10 cellular contexts compared by ENCODE assay signal in the genomic region with DNA sequence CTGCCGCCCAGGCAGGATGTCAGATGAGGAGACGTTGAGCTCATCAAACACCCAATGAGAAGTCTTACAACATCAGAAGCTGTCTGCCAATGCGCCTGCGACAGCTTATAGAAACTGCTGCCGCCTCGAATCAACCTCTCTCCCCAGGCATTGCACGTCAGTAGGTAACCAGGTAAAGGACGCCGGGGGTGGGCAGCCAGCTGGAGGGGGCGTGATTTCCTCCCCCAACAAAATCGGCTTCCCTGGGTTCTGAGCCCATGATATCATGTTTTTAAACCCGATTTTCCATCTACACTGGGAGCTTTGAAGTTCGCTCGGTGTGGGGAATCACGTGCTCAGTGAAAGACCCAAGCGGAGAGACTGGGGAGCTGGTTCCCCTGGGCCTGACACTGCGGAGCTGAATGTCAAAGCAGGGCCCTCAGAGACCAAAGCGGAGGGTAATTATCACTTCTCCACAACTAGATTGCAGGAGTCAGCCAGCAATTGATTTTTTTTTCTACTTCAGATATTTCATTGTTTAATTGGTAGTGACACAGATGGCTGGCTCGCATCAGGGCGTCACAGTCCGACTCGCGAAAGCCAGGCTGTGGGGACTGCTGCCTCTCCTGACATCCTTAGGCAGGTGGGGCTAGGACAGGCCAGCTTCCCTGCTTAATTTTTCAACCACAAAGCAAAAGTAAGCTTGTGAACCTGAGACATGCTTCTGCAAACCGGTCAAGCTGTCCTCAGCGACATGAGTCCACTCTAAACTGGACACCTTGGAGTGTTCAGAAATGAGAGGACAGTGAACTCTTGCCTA. TPM values are rescaled to one million over a fixed set of nuclear protein-coding genes. Genes with fewer than 3 reads are reported as not detected.
DNase-seq lines count a peak whose midpoint lies in the region; ATAC-seq and TF ChIP-seq lines count a peak whose summit lies in the region.
"Had no signal": no experiment of that assay in that cellular context is flagged by ENCODE, and none has a peak within 500 bp of the region (broad histone marks: within the 10 kb centered on the region; RNA-seq: fewer than 3 reads in every experiment).

No MANE protein-coding gene starts in this region.

- no peak overlapping the region for H2AFZ ChIP-seq in H9 (ENCODE audit: low read length)

- H3K18ac ChIP-seq in H9 (ENCODE audit: insufficient read length, low read depth, low read length), result no peak overlapping the region

- peaks cover 6% of the 10 kb centered on the region for H3K4me1 ChIP-seq in H9 (ENCODE audit: insufficient read depth, low read length)

- H4K20me1 ChIP-seq in H9 (ENCODE audit: control insufficient read depth, insufficient read depth, insufficient read length), result peaks cover 5% of the 10 kb centered on the region

- H3K56ac ChIP-seq in H9 (ENCODE audit: insufficient read length, low read depth, low read length), result no peak overlapping the region

- no peak overlapping the region for H3K27ac ChIP-seq in H9 (ENCODE audit: insufficient read length, low read depth, low read length)
- H3K27ac ChIP-seq: left lung had no signal

- H3K9ac ChIP-seq in H9 (ENCODE audit: extremely low read depth, insufficient read length, low read length), result no peak overlapping the region

- H3K79me1 ChIP-seq in H9 (ENCODE audit: insufficient read depth, low read depth, low read length, poor library complexity, severe bottlenecking), result peaks cover 7% of the 10 kb centered on the region

- no peak overlapping the region for H3K14ac ChIP-seq in H9 (ENCODE audit: insufficient read depth, low read length)

- intact Hi-C loops in natural killer cell (cut with micrococcal nuclease), result no loop called here

- H3K4me2 ChIP-seq in H9 (ENCODE audit: insufficient read depth, insufficient read length, low read length), result peak overlapping the region; percentile 4

- peaks cover 31 to 39% of the 10 kb centered on the region in 2 experiments for H3K4me1 Mint-ChIP-seq in H9
- peaks cover 14% of the 10 kb centered on the region for H3K4me1 Mint-ChIP-seq in activated naive CD4-positive, alpha-beta T cell treated with anti-CD3 and anti-CD28 coated beads, Interleukin-2, amount 50 U/mL, for 24 hours
- H3K4me1 Mint-ChIP-seq in natural killer cell, result peaks cover 19 to 29% of the 10 kb centered on the region in 2 donors

- no peak overlapping the region for H2BK12ac ChIP-seq in H9 (ENCODE audit: insufficient read length, low read depth, low read length)

- H3K27ac Mint-ChIP-seq in H9 (peak overlapping the region; percentile 31 to 90 (median 88); a peak in 1 of 7 replicates), natural killer cell (no peak overlapping the region)
- peak overlapping the region; percentile 41 for H3K27ac Mint-ChIP-seq in activated naive CD4-positive, alpha-beta T cell treated with anti-CD3 and anti-CD28 coated beads, Interleukin-2, amount 50 U/mL, for 24 hours
- H3K27ac Mint-ChIP-seq: activated T-helper 2 cell treated with anti-CD3 and anti-CD28 coated beads, Interferon-gamma antibody, Interleukin-2, Interleukin-4, amounts not matched to agents 10 μg/mL and 5 μg/mL and 100 μg/mL, durations not matched to agents 14 hours and 24 hours and 36 hours had no signal

- H3K23ac ChIP-seq in H9 (ENCODE audit: insufficient read length, low read depth, low read length), result no peak overlapping the region

- no peak overlapping the region for H2AK5ac ChIP-seq in H9 (ENCODE audit: insufficient read length, low read length)

- H2BK20ac ChIP-seq in H9 (ENCODE audit: low read depth, low read length, poor library complexity, severe bottlenecking), result no peak overlapping the region

- no peak overlapping the region for H4K91ac ChIP-seq in H9 (ENCODE audit: insufficient read length, low read depth, low read length)

- H3K36me3 Mint-ChIP-seq in H9 (ENCODE audit: insufficient read depth in 1 of 3, low read depth in 3 of 3) (peaks cover 0 to 6% (median 5%) of the 10 kb centered on the region in 3 experiments; a peak in 5 of 7 replicates), natural killer cell (no peaks in the 10 kb centered on the region)
- no peaks in the 10 kb centered on the region for H3K36me3 Mint-ChIP-seq in activated naive CD4-positive, alpha-beta T cell treated with anti-CD3 and anti-CD28 coated beads, Interleukin-2, amount 50 U/mL, for 24 hours

- peaks cover 4% of the 10 kb centered on the region for H3K23me2 ChIP-seq in H9 (ENCODE audit: insufficient read length, low read depth, low read length, poor library complexity, severe bottlenecking)

- no peak for TF ChIP-seq CTCF in H9 (conservative IDR thresholded peaks at IDR 0.05)
- TF ChIP-seq CTCF in natural killer cell (IDR thresholded peaks at IDR 0.05), result no peak

- H3K9me3 ChIP-seq in H9 (ENCODE audit: control insufficient read depth, low read depth, low read length), result no peaks in the 10 kb centered on the region
- H3K9me3 ChIP-seq: left lung had no signal

- H3K4ac ChIP-seq in H9 (ENCODE audit: low read depth, low read length), result no peak overlapping the region

- DNase-seq in H9 (no peak), NCI-H2196 (lab: John Stamatoyannopoulos, UW; ENCODE audit: unreplicated experiment) (peak; percentile 88), natural killer cell (no peak), MV-4-11 (lab: John Stamatoyannopoulos, UW) (no peak), NOMO-1 (lab: John Stamatoyannopoulos, UW; ENCODE audit: unreplicated experiment in 2 of 2) (no peak), mesenteric fat pad (ENCODE audit: low spot score) (no peak)
- DNase-seq: left lung had no signal

- no peak overlapping the region for H4K8ac ChIP-seq in H9 (replicated peaks; ENCODE audit: insufficient read length, low read depth, low read length)

- H3K9me3 Mint-ChIP-seq in H9, result no peaks in the 10 kb centered on the region; a peak in 1 of 5 replicates
- no peaks in the 10 kb centered on the region for H3K9me3 Mint-ChIP-seq in activated naive CD4-positive, alpha-beta T cell treated with anti-CD3 and anti-CD28 coated beads, Interleukin-2, amount 50 U/mL, for 24 hours
- H3K9me3 Mint-ChIP-seq in natural killer cell, result no peaks in the 10 kb centered on the region
- H3K9me3 Mint-ChIP-seq: activated T-helper 2 cell treated with anti-CD3 and anti-CD28 coated beads, Interferon-gamma antibody, Interleukin-2, Interleukin-4, amounts not matched to agents 10 μg/mL and 5 μg/mL and 100 μg/mL, durations not matched to agents 14 hours and 24 hours and 36 hours had no signal

- H3T11ph ChIP-seq in H9 (ENCODE audit: low read length), result no peak overlapping the region

- H2BK5ac ChIP-seq in H9 (ENCODE audit: insufficient read length, low read length), result no peak overlapping the region

- H4K5ac ChIP-seq in H9 (ENCODE audit: insufficient read length, low read depth, low read length), result no peak overlapping the region

- ATAC-seq in natural killer cell (peak in 2 of 3 donors; percentile 39 to 61), GM21423 (IDR thresholded peaks at IDR 0.05; ENCODE audit: unreplicated experiment) (no peak)
- ATAC-seq: left lung had no signal

- H3K27me3 Mint-ChIP-seq in H9 (ENCODE audit: low read depth) (peaks cover 25% of the 10 kb centered on the region), natural killer cell (ENCODE audit: low read depth in 2 of 2) (peaks cover 41 to 49% of the 10 kb centered on the region in 2 donors)
- H3K27me3 Mint-ChIP-seq in activated naive CD4-positive, alpha-beta T cell treated with anti-CD3 and anti-CD28 coated beads, Interleukin-2, amount 50 U/mL, for 24 hours, result no peaks in the 10 kb centered on the region

- H2BK120ac ChIP-seq in H9 (ENCODE audit: low read depth, low read length, poor library complexity, severe bottlenecking), result no peak overlapping the region

- no peaks in the 10 kb centered on the region for H3K27me3 ChIP-seq in H9 (ENCODE audit: insufficient read depth, low read length)

- H3K4me3 Mint-ChIP-seq in H9, result peak overlapping the region in 1 of 2 experiments; percentile 46; a peak in 2 of 5 replicates
- peak overlapping the region; percentile 72 for H3K4me3 Mint-ChIP-seq in activated naive CD4-positive, alpha-beta T cell treated with anti-CD3 and anti-CD28 coated beads, Interleukin-2, amount 50 U/mL, for 24 hours
- peak overlapping the region; percentile 35 for H3K4me3 Mint-ChIP-seq in natural killer cell

- no peak overlapping the region for H2BK15ac ChIP-seq in H9 (ENCODE audit: low read depth, low read length)

- WGBS in H9 (ENCODE audit: extremely low coverage, insufficient read length, low lambda C conversion rate), result no CpG with 5 or more reads among the region's 25 CpGs

- no peaks in the 10 kb centered on the region; the same call in 1 of the 2 replicates for H3K79me2 ChIP-seq in H9 (ENCODE audit: insufficient read depth, low read length)

RNA-seq across cellular contexts. Expression of a gene that starts 15.4 kb away (rescaled TPM):
- total RNA-seq in H9 (2021), result 17.4 and 19.6 TPM in 2 replicates
- 1 to 10 TPM in 2 of 3 donors, not detected in 1; 1.0 to 7.5 TPM for total RNA-seq in natural killer cell
- total RNA-seq in mesenteric fat pad, result 0.87 TPM

RNA-seq across cellular contexts. Expression of a gene that starts 50.0 kb away (rescaled TPM):
- not detected in 2 replicates for total RNA-seq in H9 (2021)
- 1 to 10 TPM; 2.6 to 8.7 (median 6.7) TPM for total RNA-seq in natural killer cell
- not detected for total RNA-seq in mesenteric fat pad

Comparison
In these comparisons a context has a peak if more than half of its experiments do, and no peak if none do; other contexts are left out.
1. H3K27ac Mint-ChIP-seq: peak in H9 (3 of 3) and activated naive CD4-positive, alpha-beta T cell treated with anti-CD3 and anti-CD28 coated beads, Interleukin-2, amount 50 U/mL, for 24 hours (single experiment); none in natural killer cell (0 of 2).